Comparison of ENCODE assay signal across 13 cellular contexts in the genomic region with DNA sequence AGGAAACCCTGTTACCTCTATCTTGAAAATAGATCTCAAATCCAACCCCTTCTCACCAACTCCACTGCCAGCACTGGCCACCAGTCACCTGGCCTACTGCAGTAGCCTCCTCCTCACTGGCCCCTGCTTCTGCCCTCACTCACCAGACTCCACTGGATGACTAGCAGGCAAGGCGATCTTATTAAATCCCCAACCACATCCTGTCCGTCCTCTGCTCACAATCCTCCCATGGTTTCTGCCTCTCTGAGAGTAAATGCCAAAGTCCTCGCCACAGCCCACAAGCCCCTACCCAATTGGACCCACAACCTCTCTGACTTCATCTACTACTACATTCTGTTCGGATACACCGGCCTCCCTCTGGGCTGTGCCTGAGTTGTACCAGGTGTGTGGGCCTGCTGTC. TPM values are rescaled to one million over a fixed set of nuclear protein-coding genes. Genes with fewer than 3 reads are reported as not detected.
DNase-seq lines count a peak whose midpoint lies in the region; ATAC-seq lines count a peak whose summit lies in the region.
"Had no signal": no experiment of that assay in that cellular context is flagged by ENCODE, and none has a peak within 500 bp of the region (broad histone marks: within the 10 kb centered on the region; RNA-seq: fewer than 3 reads in every experiment).

No MANE protein-coding gene starts in this region.

- ATAC-seq in activated T-cell treated with anti-CD3 and anti-CD28 coated beads, Interleukin-2, amount 50 U/mL, for 72 hours (replicated peaks in 1 of 2) = peak; percentile 2 to 5
- ATAC-seq in activated naive CD8-positive, alpha-beta T cell treated with anti-CD3 and anti-CD28 coated beads, Interleukin-2, amount 10 ng/mL, durations not matched to agents 7 days and 5 days (ENCODE audit: low read depth) = no peak
- ATAC-seq in stimulated activated naive CD8-positive, alpha-beta T cell treated with anti-CD3 and anti-CD28 coated beads, Interleukin-15, Interleukin-2, amounts not matched to agents 100 U/mL and 50 U/mL, for 24 hours = peak; percentile 5
- no peak for ATAC-seq in HG02642 (IDR thresholded peaks at IDR 0.05; ENCODE audit: poor library complexity, unreplicated experiment)
- ATAC-seq: left lung had no signal

- DNase-seq in activated T-cell treated with anti-CD3 and anti-CD28 coated beads, Interleukin-2, amount 50 U/mL, for 72 hours = no peak
- DNase-seq in activated T-cell treated with anti-CD3 and anti-CD28 coated beads, Interleukin-2, amount 50 U/mL, for 48 hours = no peak
- DNase-seq in activated naive CD8-positive, alpha-beta T cell treated with anti-CD3 and anti-CD28 coated beads, Interleukin-2, amount 10 ng/mL, durations not matched to agents 7 days and 5 days = no peak
- DNase-seq in stimulated activated naive CD8-positive, alpha-beta T cell treated with anti-CD3 and anti-CD28 coated beads, Interleukin-15, Interleukin-2, amounts not matched to agents 100 U/mL and 50 U/mL, for 24 hours = no peak
- DNase-seq in NCI-H345 treated with DMSO at 0.1 percent for 48 hours (lab: John Stamatoyannopoulos, UW; ENCODE audit: unreplicated experiment) = no peak
- DNase-seq: GM23248, hypothalamus, KBM-7, left lung, NCI-H2227 treated with DMSO at 0.1 percent for 48 hours, SJCRH30, thyroid gland had no signal

- H3K27ac Mint-ChIP-seq in activated T-cell treated with anti-CD3 and anti-CD28 coated beads, Interleukin-2, amount 50 U/mL, for 72 hours = peak overlapping the region; percentile 44
- H3K27ac Mint-ChIP-seq in activated naive CD8-positive, alpha-beta T cell treated with anti-CD3 and anti-CD28 coated beads, Interleukin-2, amount 10 ng/mL, durations not matched to agents 7 days and 5 days = peak overlapping the region; percentile 66

- peaks cover 68% of the 10 kb centered on the region for H3K4me1 Mint-ChIP-seq in activated T-cell treated with anti-CD3 and anti-CD28 coated beads, Interleukin-2, amount 50 U/mL, for 72 hours (ENCODE audit: low read depth)
- peaks cover 28% of the 10 kb centered on the region for H3K4me1 Mint-ChIP-seq in activated naive CD8-positive, alpha-beta T cell treated with anti-CD3 and anti-CD28 coated beads, Interleukin-2, amount 10 ng/mL, durations not matched to agents 7 days and 5 days

- H3K27me3 Mint-ChIP-seq in activated T-cell treated with anti-CD3 and anti-CD28 coated beads, Interleukin-2, amount 50 U/mL, for 72 hours (ENCODE audit: low read depth) = no peaks in the 10 kb centered on the region
- no peaks in the 10 kb centered on the region for H3K27me3 Mint-ChIP-seq in activated naive CD8-positive, alpha-beta T cell treated with anti-CD3 and anti-CD28 coated beads, Interleukin-2, amount 10 ng/mL, durations not matched to agents 7 days and 5 days

- POLR2A ChIA-PET in activated naive CD8-positive, alpha-beta T cell treated with anti-CD3 and anti-CD28 coated beads, Interleukin-2, amount 10 ng/mL, durations not matched to agents 7 days and 5 days (lab: Charles Lee) = interaction anchor here (1.3 kb wide), 1 partner anchor 12 kb away, joined by 4 read pairs; no protein-coding TSS in a partner anchor

- H3K9me3 Mint-ChIP-seq in activated T-cell treated with anti-CD3 and anti-CD28 coated beads, Interleukin-2, amount 50 U/mL, for 72 hours = no peaks in the 10 kb centered on the region
- no peaks in the 10 kb centered on the region for H3K9me3 Mint-ChIP-seq in activated naive CD8-positive, alpha-beta T cell treated with anti-CD3 and anti-CD28 coated beads, Interleukin-2, amount 10 ng/mL, durations not matched to agents 7 days and 5 days

- peaks cover 17 to 22% of the 10 kb centered on the region in 2 donors for H3K36me3 Mint-ChIP-seq in activated T-cell treated with anti-CD3 and anti-CD28 coated beads, Interleukin-2, amount 50 U/mL, for 72 hours (ENCODE audit: insufficient read depth in 2 of 2)
- H3K36me3 Mint-ChIP-seq in activated naive CD8-positive, alpha-beta T cell treated with anti-CD3 and anti-CD28 coated beads, Interleukin-2, amount 10 ng/mL, durations not matched to agents 7 days and 5 days = peaks cover 14% of the 10 kb centered on the region

- peak overlapping the region in 1 of 2 donors; percentile 24 for H3K4me3 Mint-ChIP-seq in activated T-cell treated with anti-CD3 and anti-CD28 coated beads, Interleukin-2, amount 50 U/mL, for 72 hours
- no peak overlapping the region for H3K4me3 Mint-ChIP-seq in activated naive CD8-positive, alpha-beta T cell treated with anti-CD3 and anti-CD28 coated beads, Interleukin-2, amount 10 ng/mL, durations not matched to agents 7 days and 5 days

RNA-seq across cellular contexts. Expression of gene PIM2, which starts 5.4 kb away (rescaled TPM):
- total RNA-seq in activated T-cell treated with anti-CD3 and anti-CD28 coated beads, Interleukin-2, amount 50 U/mL, for 72 hours = 100 to 1,000 TPM; 550 to 563 TPM
- 10 to 100 TPM; 63.1 to 63.2 TPM for total RNA-seq in activated naive CD8-positive, alpha-beta T cell treated with anti-CD3 and anti-CD28 coated beads, Interleukin-2, amount 10 ng/mL, durations not matched to agents 7 days and 5 days

RNA-seq across cellular contexts. Expression of gene SLC35A2, which starts 12.8 kb away (rescaled TPM):
- 10 to 100 TPM; 30.8 to 32.7 TPM for total RNA-seq in activated T-cell treated with anti-CD3 and anti-CD28 coated beads, Interleukin-2, amount 50 U/mL, for 72 hours
- total RNA-seq in activated naive CD8-positive, alpha-beta T cell treated with anti-CD3 and anti-CD28 coated beads, Interleukin-2, amount 10 ng/mL, durations not matched to agents 7 days and 5 days = 10 to 100 TPM; 12.7 to 14.1 TPM

RNA-seq across cellular contexts. Expression of gene PQBP1, which starts 26.5 kb away (rescaled TPM):
- 100 to 1,000 TPM; 114 to 125 TPM for total RNA-seq in activated T-cell treated with anti-CD3 and anti-CD28 coated beads, Interleukin-2, amount 50 U/mL, for 72 hours
- total RNA-seq in activated naive CD8-positive, alpha-beta T cell treated with anti-CD3 and anti-CD28 coated beads, Interleukin-2, amount 10 ng/mL, durations not matched to agents 7 days and 5 days = 10 to 100 TPM; 58.2 to 61.0 TPM

RNA-seq across cellular contexts. Expression of gene TIMM17B, which starts 26.7 kb away (rescaled TPM):
- total RNA-seq in activated T-cell treated with anti-CD3 and anti-CD28 coated beads, Interleukin-2, amount 50 U/mL, for 72 hours = 10 to 100 TPM; 73.6 to 90.1 TPM
- 10 to 100 TPM; 39.2 to 44.5 TPM for total RNA-seq in activated naive CD8-positive, alpha-beta T cell treated with anti-CD3 and anti-CD28 coated beads, Interleukin-2, amount 10 ng/mL, durations not matched to agents 7 days and 5 days

RNA-seq across cellular contexts. Expression of gene OTUD5, which starts 33.1 kb away (rescaled TPM):
- total RNA-seq in activated T-cell treated with anti-CD3 and anti-CD28 coated beads, Interleukin-2, amount 50 U/mL, for 72 hours = 100 to 1,000 TPM; 123 to 137 TPM
- 10 to 100 TPM; 60.7 to 62.4 TPM for total RNA-seq in activated naive CD8-positive, alpha-beta T cell treated with anti-CD3 and anti-CD28 coated beads, Interleukin-2, amount 10 ng/mL, durations not matched to agents 7 days and 5 days

Comparison
In these comparisons a context has a peak if more than half of its experiments do, and no peak if none do; other contexts are left out.
1. ATAC-seq: peak in activated T-cell treated with anti-CD3 and anti-CD28 coated beads, Interleukin-2, amount 50 U/mL, for 72 hours (2 of 2) and stimulated activated naive CD8-positive, alpha-beta T cell treated with anti-CD3 and anti-CD28 coated beads, Interleukin-15, Interleukin-2, amounts not matched to agents 100 U/mL and 50 U/mL, for 24 hours (single experiment); none in activated naive CD8-positive, alpha-beta T cell treated with anti-CD3 and anti-CD28 coated beads, Interleukin-2, amount 10 ng/mL, durations not matched to agents 7 days and 5 days (single experiment) and HG02642 (single experiment).
2. RNA of gene PIM2, which starts 5.4 kb away (total RNA-seq): 550 to 563 TPM in activated T-cell treated with anti-CD3 and anti-CD28 coated beads, Interleukin-2, amount 50 U/mL, for 72 hours; 63.1 to 63.2 TPM in activated naive CD8-positive, alpha-beta T cell treated with anti-CD3 and anti-CD28 coated beads, Interleukin-2, amount 10 ng/mL, durations not matched to agents 7 days and 5 days; every median in the first group is over 4 times any median in the second.